Comparison of ENCODE assay signal across 13 cellular contexts in genomic region chr5:142087920-142088679, GRCh38. TPM values are rescaled to one million over a fixed set of nuclear protein-coding genes. Genes with fewer than 3 reads are reported as not detected.
DNase-seq lines count a peak whose midpoint lies in the region; ATAC-seq and TF ChIP-seq lines count a peak whose summit lies in the region.
"Had no signal": no experiment of that assay in that cellular context is flagged by ENCODE, and none has a peak within 500 bp of the region (broad histone marks: within the 10 kb centered on the region; RNA-seq: fewer than 3 reads in every experiment).

No MANE protein-coding gene starts in this region.

- no peaks in the 10 kb centered on the region for H3K9me2 ChIP-seq in OCI-LY7 (ENCODE audit: insufficient read depth, low read length)

- 80 to 87% methylated on average over 9 to 11 of the region's 12 CpGs for WGBS in esophagus squamous epithelium, 2 donors

- H3K36me3 Mint-ChIP-seq in Caco-2 (ENCODE audit: insufficient read depth, unreplicated experiment) = no peaks in the 10 kb centered on the region
- H3K36me3 Mint-ChIP-seq in T-helper 2 cell treated with Interferon-gamma antibody and Interleukin-4, amounts not matched to agents 5 μg/mL and 100 μg/mL, for 36 hours (ENCODE audit: low read depth) = no peaks in the 10 kb centered on the region
- H3K36me3 Mint-ChIP-seq in activated naive CD8-positive, alpha-beta T cell treated with anti-CD3 and anti-CD28 coated beads for 36 hours = no peaks in the 10 kb centered on the region

- no peak overlapping the region for H3K27ac ChIP-seq in OCI-LY7 (ENCODE audit: low read depth, low read length, poor library complexity, severe bottlenecking)
- H3K27ac ChIP-seq in esophagus squamous epithelium = no peak overlapping the region
- H3K27ac ChIP-seq: KMS-11 had no signal

- H3K4me3 Mint-ChIP-seq in Caco-2 (ENCODE audit: unreplicated experiment) = peak overlapping the region; percentile 54
- peak overlapping the region; percentile 33 for H3K4me3 Mint-ChIP-seq in T-helper 2 cell treated with Interferon-gamma antibody and Interleukin-4, amounts not matched to agents 5 μg/mL and 100 μg/mL, for 36 hours
- H3K4me3 Mint-ChIP-seq in activated naive CD8-positive, alpha-beta T cell treated with anti-CD3 and anti-CD28 coated beads for 36 hours = no peak overlapping the region

- ATAC-seq in HG03432 (IDR thresholded peaks at IDR 0.05; ENCODE audit: unreplicated experiment) = no peak

- no TSS peak for BruUV-seq in Caco-2 (replicated peaks; lab: Mats Ljungman, UMichigan)
- no TSS peak for BruUV-seq in OCI-LY7 (replicated peaks; lab: Mats Ljungman, UMichigan)

- no peaks in the 10 kb centered on the region for H3K27me3 Mint-ChIP-seq in Caco-2 (ENCODE audit: insufficient read depth, unreplicated experiment)
- H3K27me3 Mint-ChIP-seq in T-helper 2 cell treated with Interferon-gamma antibody and Interleukin-4, amounts not matched to agents 5 μg/mL and 100 μg/mL, for 36 hours (ENCODE audit: low read depth) = no peaks in the 10 kb centered on the region
- no peaks in the 10 kb centered on the region for H3K27me3 Mint-ChIP-seq in activated naive CD8-positive, alpha-beta T cell treated with anti-CD3 and anti-CD28 coated beads for 36 hours

- no peaks in the 10 kb centered on the region for H3K9me3 Mint-ChIP-seq in Caco-2 (ENCODE audit: unreplicated experiment)
- H3K9me3 Mint-ChIP-seq in T-helper 2 cell treated with Interferon-gamma antibody and Interleukin-4, amounts not matched to agents 5 μg/mL and 100 μg/mL, for 36 hours = no peaks in the 10 kb centered on the region
- no peaks in the 10 kb centered on the region for H3K9me3 Mint-ChIP-seq in activated naive CD8-positive, alpha-beta T cell treated with anti-CD3 and anti-CD28 coated beads for 36 hours

- CTCF ChIA-PET in Caco-2 (lab: Charles Lee) = no interaction called here
- CTCF ChIA-PET in OCI-LY7 (lab: Charles Lee; ENCODE audit: unreplicated experiment) = no interaction called here

- intact Hi-C loops in Caco-2 (cut with micrococcal nuclease; ENCODE audit: unreplicated experiment) (loop anchor here (2.0 kb wide), 1 partner anchor 15 kb away; no protein-coding TSS in a partner anchor), OCI-LY7 (cut with micrococcal nuclease; ENCODE audit: unreplicated experiment) (no loop called here), esophagus squamous epithelium (cut with DNase I) (no loop called here)

- H4K20me1 ChIP-seq in OCI-LY7 (ENCODE audit: insufficient read depth, low read length) = no peaks in the 10 kb centered on the region

- no peaks in the 10 kb centered on the region for H3K79me2 ChIP-seq in OCI-LY7 (ENCODE audit: insufficient read depth, low read depth, low read length)

- H3K27me3 ChIP-seq in Caco-2 (replicated peaks; ENCODE audit: control insufficient read depth, insufficient read depth, low read length) (no peaks in the 10 kb centered on the region), esophagus squamous epithelium (peaks cover 0 to 3% (median 0%) of the 10 kb centered on the region in 4 donors)
- H3K27me3 ChIP-seq: BE2C had no signal

- no peak for TF ChIP-seq POLR2A in esophagus squamous epithelium (IDR thresholded peaks at IDR 0.05)

- POLR2A ChIA-PET in Caco-2 (lab: Charles Lee) (no interaction called here), OCI-LY7 (lab: Charles Lee) (no interaction called here)

- peaks cover 20% of the 10 kb centered on the region for H3K4me1 Mint-ChIP-seq in Caco-2 (ENCODE audit: low read depth, unreplicated experiment)
- H3K4me1 Mint-ChIP-seq in T-helper 2 cell treated with Interferon-gamma antibody and Interleukin-4, amounts not matched to agents 5 μg/mL and 100 μg/mL, for 36 hours (ENCODE audit: low read depth) = peaks cover 20% of the 10 kb centered on the region
- H3K4me1 Mint-ChIP-seq in activated naive CD8-positive, alpha-beta T cell treated with anti-CD3 and anti-CD28 coated beads for 36 hours = peaks cover 44% of the 10 kb centered on the region

- H3K4me3 ChIP-seq in Caco-2 (ENCODE audit: low read depth, low read length) = no peak overlapping the region
- H3K4me3 ChIP-seq in OCI-LY7 (ENCODE audit: low read depth, low read length, poor library complexity, severe bottlenecking) = no peak overlapping the region
- no peak overlapping the region for H3K4me3 ChIP-seq in esophagus squamous epithelium

- no peaks in the 10 kb centered on the region for H3K36me3 ChIP-seq in Caco-2 (ENCODE audit: control insufficient read depth, insufficient read depth, low read length)
- no peaks in the 10 kb centered on the region for H3K36me3 ChIP-seq in OCI-LY7 (ENCODE audit: insufficient read depth, low read length)
- no peaks in the 10 kb centered on the region for H3K36me3 ChIP-seq in esophagus squamous epithelium
- H3K36me3 ChIP-seq: BE2C had no signal

- H3K9me3 ChIP-seq in Caco-2 (no peaks in the 10 kb centered on the region), OCI-LY7 (ENCODE audit: low read length) (no peaks in the 10 kb centered on the region), esophagus squamous epithelium (no peaks in the 10 kb centered on the region)
- H3K9me3 ChIP-seq: BE2C had no signal

- no peak for DNase-seq in Caco-2
- DNase-seq in T-helper 2 cell treated with Interferon-gamma antibody and Interleukin-4, amounts not matched to agents 5 μg/mL and 100 μg/mL, for 36 hours (ENCODE audit: low spot score) = peak; percentile 65
- no peak for DNase-seq in activated naive CD8-positive, alpha-beta T cell treated with anti-CD3 and anti-CD28 coated beads for 36 hours
- DNase-seq in stimulated activated CD4-positive, alpha-beta T cell treated with anti-CD3 and anti-CD28 coated beads, Interleukin-12 subunit alpha, Interleukin-12 subunit beta, amount 100 ng/mL, for 48 hours (ENCODE audit: low read depth in 2 of 3, low spot score in 1 of 3) = peak in 2 of 3 donors; percentile 26 to 45
- DNase-seq in NCI-H2107 treated with DMSO at 0.1 percent for 48 hours (lab: John Stamatoyannopoulos, UW; ENCODE audit: unreplicated experiment) = no peak
- DNase-seq in OCI-LY7 (ENCODE audit: low spot score) = no peak
- DNase-seq in esophagus squamous epithelium (lab: John Stamatoyannopoulos, UW) = no peak
- DNase-seq: BE2C, NCI-H146, NCI-H510A treated with DMSO at 0.1 percent for 48 hours, posterior cingulate gyrus had no signal

- peak overlapping the region; percentile 64 for H3K27ac Mint-ChIP-seq in Caco-2 (ENCODE audit: unreplicated experiment)
- peak overlapping the region; percentile 41 for H3K27ac Mint-ChIP-seq in T-helper 2 cell treated with Interferon-gamma antibody and Interleukin-4, amounts not matched to agents 5 μg/mL and 100 μg/mL, for 36 hours
- peak overlapping the region; percentile 74 for H3K27ac Mint-ChIP-seq in activated naive CD8-positive, alpha-beta T cell treated with anti-CD3 and anti-CD28 coated beads for 36 hours

- no peak overlapping the region for H3K4me2 ChIP-seq in OCI-LY7 (ENCODE audit: low read length)
- H3K4me2 ChIP-seq: KMS-11 had no signal

- TF ChIP-seq CTCF in Caco-2 (IDR thresholded peaks at IDR 0.05; ENCODE audit: insufficient read depth in 1 of 2, low read depth in 1 of 2, low read length in 1 of 2, severe bottlenecking in 1 of 2, unreplicated experiment in 1 of 2) = no peak
- TF ChIP-seq CTCF in OCI-LY7 (conservative IDR thresholded peaks at IDR 0.05; ENCODE audit: low read length) = no peak
- TF ChIP-seq CTCF in esophagus squamous epithelium (IDR thresholded peaks at IDR 0.05) = no peak

- H2AFZ ChIP-seq in OCI-LY7 (ENCODE audit: low read length) = no peak overlapping the region

- H3K4me1 ChIP-seq in Caco-2 = peaks cover 24% of the 10 kb centered on the region
- no peaks in the 10 kb centered on the region for H3K4me1 ChIP-seq in OCI-LY7 (ENCODE audit: insufficient read depth, low read length, poor library complexity, severe bottlenecking)
- H3K4me1 ChIP-seq in esophagus squamous epithelium = no peaks in the 10 kb centered on the region
- H3K4me1 ChIP-seq: BE2C had no signal

RNA-seq across cellular contexts. Expression of gene NDFIP1, which starts 20.5 kb away (rescaled TPM):
- 49.0 and 51.6 TPM in 2 replicates for total RNA-seq in Caco-2 (2022)
- 100 to 1,000 TPM in 1 of 2 experiments, 10 to 100 TPM in 1; 97.3 to 100 TPM for total RNA-seq in activated naive CD8-positive, alpha-beta T cell treated with anti-CD3 and anti-CD28 coated beads for 36 hours
- 15.4 and 18.7 TPM in 2 replicates for total RNA-seq in OCI-LY7 (2014; rRNA removed; shearing (Covaris generic))
- total RNA-seq in OCI-LY7 (2022) = 33.1 and 37.4 TPM in 2 replicates
- total RNA-seq in esophagus squamous epithelium = 10 to 100 TPM; 34.1 to 82.6 (median 38.9) TPM

Comparison
In these comparisons a context has a peak if more than half of its experiments do, and no peak if none do; other contexts are left out.
1. DNase-seq: peak in T-helper 2 cell treated with Interferon-gamma antibody and Interleukin-4, amounts not matched to agents 5 μg/mL and 100 μg/mL, for 36 hours (single experiment) and stimulated activated CD4-positive, alpha-beta T cell treated with anti-CD3 and anti-CD28 coated beads, Interleukin-12 subunit alpha, Interleukin-12 subunit beta, amount 100 ng/mL, for 48 hours (2 of 3); none in Caco-2 (0 of 2), activated naive CD8-positive, alpha-beta T cell treated with anti-CD3 and anti-CD28 coated beads for 36 hours (single experiment), NCI-H2107 treated with DMSO at 0.1 percent for 48 hours (single experiment), OCI-LY7 (single experiment) and esophagus squamous epithelium (single experiment).
2. Peak in every context shown above with its lines, with median percentiles within 50 percentile points of each other: H3K27ac Mint-ChIP-seq.